ENCODE assay signal across 1 cellular context in genomic region chr17:3893720-3894116, GRCh38.
A peak's percentile ranks its signal among the peaks of the same experiment; 100 is the strongest.
TF ChIP-seq lines count a peak whose summit lies in the region.

No MANE protein-coding gene starts in this region.

TF ChIP-seq in H1, 55 proteins besides CTCF, POLR2A, EP300 and RAD21:
- 0 out of 2 replicates have a peak, but pooled peaks have one; percentile 2 for TF ChIP-seq RBBP5 (IDR thresholded peaks at IDR 0.05; ENCODE audit: borderline replicate concordance, low read depth, low read length)
- TF ChIP-seq ASH2L (IDR thresholded peaks at IDR 0.05; ENCODE audit: low read length): no peak
